Comparison of ENCODE assay signal across 8 cellular contexts in the genomic region with DNA sequence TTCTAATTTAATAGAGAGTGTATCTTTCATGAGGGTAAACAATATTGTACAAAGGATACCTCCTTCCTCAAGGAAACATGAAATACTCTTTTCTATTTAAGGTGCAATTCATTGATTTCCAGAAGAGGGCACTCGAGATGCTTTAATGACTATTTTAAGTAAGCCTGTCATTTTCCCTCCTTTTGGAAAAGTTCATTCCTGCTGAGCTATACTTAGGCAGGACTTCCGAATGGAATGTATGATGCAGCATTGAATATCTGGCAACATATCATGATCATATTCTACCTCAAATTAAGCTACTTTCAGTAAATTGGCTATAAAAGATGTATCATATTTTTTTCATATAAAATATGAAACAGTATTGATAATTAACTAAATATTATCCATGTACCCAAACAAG. TPM values are rescaled to one million over a fixed set of nuclear protein-coding genes. Genes with fewer than 3 reads are reported as not detected.
A peak's percentile ranks its signal among the peaks of the same experiment; 100 is the strongest.
DNase-seq lines count a peak whose midpoint lies in the region; ATAC-seq and TF ChIP-seq lines count a peak whose summit lies in the region.

No MANE protein-coding gene starts in this region.

- DNase-seq in GM04504 (ENCODE audit: low read depth) = peak; percentile 24
- DNase-seq in NCI-H1105 (lab: John Stamatoyannopoulos, UW) = peak; percentile 49
- DNase-seq in left ventricle myocardium superior = no peak
- no peak for DNase-seq in smooth muscle cell (lab: John Stamatoyannopoulos, UW; ENCODE audit: unreplicated experiment)

- H2AFZ ChIP-seq in smooth muscle cell (ENCODE audit: low read depth) = no peak overlapping the region

- WGBS in smooth muscle cell (ENCODE audit: low lambda C conversion rate) = 18% methylated on average over 2 of the region's 2 CpGs

- no peak overlapping the region for H3K9ac ChIP-seq in smooth muscle cell (ENCODE audit: low read depth)

- H3K9me3 ChIP-seq in smooth muscle cell (replicated peaks; ENCODE audit: low read depth) = no peaks in the 10 kb centered on the region

- no peaks in the 10 kb centered on the region for H3K79me2 ChIP-seq in smooth muscle cell (ENCODE audit: low read depth)

- intact Hi-C loops in left ventricle myocardium superior (cut with micrococcal nuclease) = loop anchor here (5.0 kb wide), 1 partner anchor 60 kb away; no protein-coding TSS in a partner anchor

- no peak overlapping the region for H3K4me3 ChIP-seq in smooth muscle cell

- peaks cover 3% of the 10 kb centered on the region for H3K4me1 ChIP-seq in smooth muscle cell (ENCODE audit: low read depth)

- no peaks in the 10 kb centered on the region for H4K20me1 ChIP-seq in smooth muscle cell (ENCODE audit: low read depth)

- peaks cover 6% of the 10 kb centered on the region for H3K36me3 ChIP-seq in smooth muscle cell (ENCODE audit: low read depth)

- no peaks in the 10 kb centered on the region for H3F3A ChIP-seq in smooth muscle cell (ENCODE audit: low read depth)

- TF ChIP-seq CTCF in VCaP (conservative IDR thresholded peaks at IDR 0.05) = peak; percentile 80
- peak; percentile 63 for TF ChIP-seq CTCF in smooth muscle cell (IDR thresholded peaks at IDR 0.05; ENCODE audit: borderline replicate concordance, insufficient read depth, poor library complexity, severe bottlenecking)

- H3K27ac ChIP-seq in VCaP (peak overlapping the region; percentile 56), smooth muscle cell (ENCODE audit: low read depth) (no peak overlapping the region)

- ATAC-seq in left ventricle myocardium superior = peak; percentile 67
- no peak for ATAC-seq in HG03095 (IDR thresholded peaks at IDR 0.05; ENCODE audit: unreplicated experiment)
- no peak for ATAC-seq in GM18867 (IDR thresholded peaks at IDR 0.05; ENCODE audit: unreplicated experiment)
- no peak for ATAC-seq in GM19351 (IDR thresholded peaks at IDR 0.05; ENCODE audit: unreplicated experiment)

- no peak overlapping the region for H3K4me2 ChIP-seq in smooth muscle cell

- H3K27me3 ChIP-seq in smooth muscle cell (ENCODE audit: low read depth) = no peaks in the 10 kb centered on the region

RNA-seq across cellular contexts. Expression of a gene that starts 5.0 kb away (rescaled TPM):
- total RNA-seq in left ventricle myocardium superior (225 TPM), smooth muscle cell (157 and 186 TPM in 2 replicates)
- 17.1 and 48.0 TPM in 2 replicates for polyA plus RNA-seq in smooth muscle cell

Comparison
In these comparisons a context has a peak if more than half of its experiments do, and no peak if none do; other contexts are left out.
1. DNase-seq: peak in GM04504 (single experiment) and NCI-H1105 (single experiment); none in left ventricle myocardium superior (single experiment) and smooth muscle cell (single experiment).